Comparison of ENCODE assay signal across 26 cellular contexts in the genomic region with DNA sequence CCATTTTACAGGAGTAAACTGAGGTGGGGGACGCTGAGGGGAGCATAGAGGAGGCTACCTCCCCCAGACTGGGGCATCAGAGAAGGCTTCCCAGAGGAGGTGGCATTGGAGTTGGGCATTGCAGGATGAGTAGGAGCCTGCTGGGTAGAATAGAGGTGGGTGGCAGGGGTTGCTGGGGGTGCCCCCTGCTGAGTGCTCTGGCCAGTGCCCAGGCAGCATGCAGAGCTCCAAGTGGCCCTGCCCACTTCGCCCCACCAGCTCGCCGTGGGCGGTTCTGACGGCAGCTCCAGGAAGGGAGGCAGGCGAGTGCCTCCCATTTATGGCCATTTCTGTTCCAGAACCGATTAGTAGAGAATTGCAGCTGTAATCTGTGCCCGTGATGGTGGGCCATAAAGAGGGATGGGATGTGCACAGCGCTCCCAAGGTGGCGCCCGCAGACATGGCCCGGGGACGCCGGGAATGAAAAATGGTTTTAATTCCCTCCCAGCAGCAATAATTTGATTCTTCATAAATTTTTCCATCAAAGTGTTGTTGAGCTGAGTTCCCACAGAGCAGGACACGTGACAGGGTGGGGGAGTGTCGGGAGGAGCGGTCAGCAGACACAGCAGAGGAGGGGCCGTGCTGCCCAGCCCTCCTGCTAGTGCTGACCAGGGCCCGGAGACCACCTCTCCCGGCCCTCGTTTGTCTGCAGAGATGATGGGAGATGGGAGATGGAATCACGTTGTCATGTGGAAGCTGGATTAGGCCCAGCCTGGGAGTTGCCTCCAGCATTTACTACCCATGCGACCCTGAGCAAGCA.
DNase-seq lines count a peak whose midpoint lies in the region; ATAC-seq, FAIRE-seq and TF ChIP-seq lines count a peak whose summit lies in the region.
"Had no signal": no experiment of that assay in that cellular context is flagged by ENCODE, and none has a peak within 500 bp of the region (broad histone marks: within the 10 kb centered on the region; RNA-seq: fewer than 3 reads in every experiment).

No MANE protein-coding gene starts in this region.

- no peak overlapping the region for H3K4ac ChIP-seq in neuronal stem cell (ENCODE audit: low read length)

- TF ChIP-seq CTCF in K562 (IDR thresholded peaks at IDR 0.05 in 2 of 3, conservative IDR thresholded peaks at IDR 0.05 in 1 of 3; ENCODE audit: insufficient read depth in 2 of 3, low read depth in 1 of 3, low read length in 3 of 3) (no peak), suprapubic skin (IDR thresholded peaks at IDR 0.05) (no peak), lower lobe of right lung (IDR thresholded peaks at IDR 0.05) (no peak)

- no TSS peak for BruUV-seq in K562 (replicated peaks; lab: Mats Ljungman, UMichigan)

- H2BK120ac ChIP-seq in neuronal stem cell (ENCODE audit: low read depth, low read length): peak overlapping the region; percentile 20

- no peak overlapping the region for H3K4me2 ChIP-seq in K562 (ENCODE audit: insufficient read depth, low read length)
- H3K4me2 ChIP-seq in neuronal stem cell (ENCODE audit: insufficient read depth, low read length, poor library complexity, severe bottlenecking): no peak overlapping the region
- H3K4me2 ChIP-seq: GM23338, PC-9 had no signal

- H3K36me3 ChIP-seq in H7 (replicated peaks; ENCODE audit: control insufficient read depth, insufficient read depth, low read length): no peaks in the 10 kb centered on the region
- H3K36me3 ChIP-seq in K562 (ENCODE audit: control insufficient read depth, insufficient read depth, low read length): no peaks in the 10 kb centered on the region
- H3K36me3 ChIP-seq in neuronal stem cell (replicated peaks in 1 of 2; ENCODE audit: control insufficient read depth in 2 of 2, insufficient read depth in 2 of 2, low read length in 2 of 2): no peaks in the 10 kb centered on the region
- H3K36me3 ChIP-seq in suprapubic skin: no peaks in the 10 kb centered on the region
- H3K36me3 ChIP-seq in lower lobe of right lung: no peaks in the 10 kb centered on the region
- H3K36me3 ChIP-seq: BE2C had no signal

- in situ Hi-C loops in K562 (cut with MboI): no loop called here

- H3K23ac ChIP-seq in neuronal stem cell (ENCODE audit: low read depth, low read length, poor library complexity): no peak overlapping the region

- H3K9ac ChIP-seq in K562 (ENCODE audit: insufficient read depth in 1 of 2, low read depth in 2 of 2, low read length in 2 of 2) (no peak overlapping the region), neuronal stem cell (ENCODE audit: low read depth, low read length, poor library complexity) (peak overlapping the region; percentile 9)

- DNase-seq in NCI-H2227 (lab: John Stamatoyannopoulos, UW; ENCODE audit: unreplicated experiment): peak; percentile 43
- DNase-seq in NCI-H2227 treated with DMSO at 0.1 percent for 48 hours (lab: John Stamatoyannopoulos, UW): no peak
- DNase-seq in H7: peak; percentile 33
- DNase-seq in K562 (ENCODE audit: extremely low read depth in 1 of 4, low spot score in 3 of 4): no peak
- no peak for DNase-seq in neuronal stem cell (ENCODE audit: low spot score)
- DNase-seq in suprapubic skin (ENCODE audit: low spot score in 2 of 2): no peak
- DNase-seq in lower lobe of right lung: no peak
- DNase-seq: ACHN; BE2C; CD8-positive, alpha-beta memory T cell; DMS153; HCEC 1CT; Kasumi-1; MV-4-11; NCI-H1105; NCI-H1436 treated with DMSO at 0.1 percent for 48 hours; NCI-H187 treated with DMSO at 0.1 percent for 48 hours; NCI-H2171 treated with DMSO at 0.1 percent for 48 hours; NCI-H446 treated with DMSO at 0.1 percent for 48 hours; NCI-H526; PC-9; SJCRH30 had no signal

- POLR2A ChIA-PET in K562 (lab: Yijun Ruan, JAX): interaction anchor here (0.5 kb wide), 1 partner anchor 211 kb away, joined by 3 read pairs; no protein-coding TSS in a partner anchor

- H2BK15ac ChIP-seq in neuronal stem cell (ENCODE audit: low read length): peak overlapping the region; percentile 13

- no peak for TF ChIP-seq RAD21 in K562 (CRISPR knock-in tag; conservative IDR thresholded peaks at IDR 0.05 in 1 of 2, IDR thresholded peaks at IDR 0.05 in 1 of 2)

- no peaks in the 10 kb centered on the region for H3K9me1 ChIP-seq in K562 (ENCODE audit: control insufficient read depth, insufficient read depth, low read length)

- H2BK5ac ChIP-seq in neuronal stem cell (ENCODE audit: low read length): no peak overlapping the region

- no peak for ATAC-seq in K562
- ATAC-seq in lower lobe of right lung: no peak

- H4K20me1 ChIP-seq in K562 (replicated peaks; ENCODE audit: control insufficient read depth, insufficient read depth, low read length): peaks cover 15% of the 10 kb centered on the region

- no peak overlapping the region for H2AFZ ChIP-seq in K562 (ENCODE audit: low read depth, low read length)
- no peak overlapping the region for H2AFZ ChIP-seq in neuronal stem cell (ENCODE audit: low read length)
- H2AFZ ChIP-seq: GM23338, PC-9 had no signal

- H3K9me3 ChIP-seq in K562 (replicated peaks; ENCODE audit: control insufficient read depth, insufficient read depth, low read depth, low read length) (no peaks in the 10 kb centered on the region; the same call in 1 of the 2 replicates), neuronal stem cell (replicated peaks in 1 of 2; ENCODE audit: control insufficient read depth in 2 of 2, insufficient read depth in 1 of 2, low read depth in 1 of 2, low read length in 2 of 2) (no peaks in the 10 kb centered on the region), suprapubic skin (no peaks in the 10 kb centered on the region), lower lobe of right lung (no peaks in the 10 kb centered on the region)
- H3K9me3 ChIP-seq: BE2C, SJCRH30 had no signal

- intact Hi-C loops in K562 (cut with micrococcal nuclease): no loop called here
- intact Hi-C loops in lower lobe of right lung (cut with DNase I): no loop called here

- no peak overlapping the region for H3K14ac ChIP-seq in neuronal stem cell (ENCODE audit: low read length)

- no peak overlapping the region for H4K8ac ChIP-seq in neuronal stem cell (ENCODE audit: low read depth, low read length)

- 4% methylated on average over 24 of the region's 24 CpGs for WGBS in K562 (ENCODE audit: insufficient coverage, low coverage, missing lambda C conversion rate)
- no CpG with 5 or more reads among the region's 24 CpGs for WGBS in neuronal stem cell (ENCODE audit: extremely low coverage in 2 of 2, insufficient read length in 2 of 2, insufficient replicate concordance in 1 of 2), 2 donors
- whole genome bisulfite sequencing in suprapubic skin: 67% methylated on average over 22 of the region's 24 CpGs

- no peak overlapping the region for H4K91ac ChIP-seq in neuronal stem cell (ENCODE audit: low read depth, low read length, poor library complexity)

- peak overlapping the region; percentile 35 for H3K18ac ChIP-seq in neuronal stem cell (ENCODE audit: low read length)

- H2BK12ac ChIP-seq in neuronal stem cell (ENCODE audit: low read length): no peak overlapping the region

- H3K79me1 ChIP-seq in neuronal stem cell (ENCODE audit: low read depth, low read length): no peaks in the 10 kb centered on the region

- H3K4me1 ChIP-seq in K562 (replicated peaks in 1 of 2; ENCODE audit: control insufficient read depth in 2 of 2, insufficient read depth in 2 of 2, low read length in 2 of 2) (peaks cover 0 to 14% of the 10 kb centered on the region in 2 experiments; a peak in 1 of 5 replicates), neuronal stem cell (ENCODE audit: control insufficient read depth in 2 of 2, insufficient read depth in 1 of 2, low read depth in 1 of 2, low read length in 2 of 2) (no peaks in the 10 kb centered on the region), suprapubic skin (no peaks in the 10 kb centered on the region), lower lobe of right lung (no peaks in the 10 kb centered on the region)
- H3K4me1 ChIP-seq: BE2C, SJCRH30 had no signal

- no peak overlapping the region for H3K27ac ChIP-seq in K562 (ENCODE audit: extremely low read depth, low read depth, low read length)
- H3K27ac ChIP-seq in neuronal stem cell (replicated peaks; ENCODE audit: low read length): no peak overlapping the region
- H3K27ac ChIP-seq in suprapubic skin: no peak overlapping the region
- no peak overlapping the region for H3K27ac ChIP-seq in lower lobe of right lung
- H3K27ac ChIP-seq: 22Rv1, HL-60, PC-9, SJCRH30 had no signal

- no peak overlapping the region for H2AK5ac ChIP-seq in neuronal stem cell (ENCODE audit: low read depth, low read length)

- peaks cover 14% of the 10 kb centered on the region; the same call in 1 of the 2 replicates for H3K27me3 ChIP-seq in H7 (ENCODE audit: control insufficient read depth, insufficient read depth, low read length)
- peaks cover 28 to 65% of the 10 kb centered on the region in 2 experiments; a peak in 4 of 5 replicates for H3K27me3 ChIP-seq in K562 (ENCODE audit: control insufficient read depth in 2 of 2, insufficient read depth in 2 of 2, low read length in 2 of 2)
- H3K27me3 ChIP-seq in neuronal stem cell (ENCODE audit: control insufficient read depth in 3 of 3, insufficient read depth in 3 of 3, low read depth in 1 of 3, low read length in 3 of 3): peaks cover 4 to 86% (median 60%) of the 10 kb centered on the region in 3 experiments
- H3K27me3 ChIP-seq in suprapubic skin: peaks cover 61% of the 10 kb centered on the region
- peaks cover 68% of the 10 kb centered on the region for H3K27me3 ChIP-seq in lower lobe of right lung (ENCODE audit: low read depth)
- H3K27me3 ChIP-seq: SJCRH30 had no signal

- TF ChIP-seq EP300 in K562 (IDR thresholded peaks at IDR 0.05; ENCODE audit: low read length) (no peak), suprapubic skin (IDR thresholded peaks at IDR 0.05) (no peak)

- H3K4me3 ChIP-seq in H7 (ENCODE audit: insufficient read depth, low read depth, low read length) (no peak overlapping the region), K562 (no peak overlapping the region), neuronal stem cell (ENCODE audit: low read length in 2 of 2) (peak overlapping the region in 1 of 2 donors; percentile 10), suprapubic skin (no peak overlapping the region), lower lobe of right lung (no peak overlapping the region)
- H3K4me3 ChIP-seq: GM23338, PC-9, SJCRH30 had no signal

- no peak for FAIRE-seq in K562 (lab: Jason Lieb, UNC)
- FAIRE-seq: GM18507 had no signal

- TF ChIP-seq POLR2A in K562 (conservative IDR thresholded peaks at IDR 0.05): no peak
- no peak for TF ChIP-seq POLR2A in suprapubic skin (IDR thresholded peaks at IDR 0.05)

- no peaks in the 10 kb centered on the region for H3K79me2 ChIP-seq in K562 (ENCODE audit: control insufficient read depth, insufficient read depth, low read length)

- CTCF ChIA-PET in K562 (lab: Yijun Ruan, JAX; ENCODE audit: low intra/inter-chr PET ratio): no interaction called here

TF ChIP-seq in K562, 482 proteins besides CTCF, POLR2A, EP300 and RAD21 (continues in another document):
- TF ChIP-seq, protein P1, sequence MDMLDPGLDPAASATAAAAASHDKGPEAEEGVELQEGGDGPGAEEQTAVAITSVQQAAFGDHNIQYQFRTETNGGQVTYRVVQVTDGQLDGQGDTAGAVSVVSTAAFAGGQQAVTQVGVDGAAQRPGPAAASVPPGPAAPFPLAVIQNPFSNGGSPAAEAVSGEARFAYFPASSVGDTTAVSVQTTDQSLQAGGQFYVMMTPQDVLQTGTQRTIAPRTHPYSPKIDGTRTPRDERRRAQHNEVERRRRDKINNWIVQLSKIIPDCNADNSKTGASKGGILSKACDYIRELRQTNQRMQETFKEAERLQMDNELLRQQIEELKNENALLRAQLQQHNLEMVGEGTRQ (CRISPR knock-in tag; IDR thresholded peaks at IDR 0.05): peak; percentile 61

Comparison
In these comparisons a context has a peak if more than half of its experiments do, and no peak if none do; other contexts are left out.
1. DNase-seq: peak in NCI-H2227 (single experiment) and H7 (single experiment); none in NCI-H2227 treated with DMSO at 0.1 percent for 48 hours (single experiment), K562 (0 of 4), neuronal stem cell (single experiment), suprapubic skin (0 of 2) and lower lobe of right lung (single experiment).